In the genomic region with DNA sequence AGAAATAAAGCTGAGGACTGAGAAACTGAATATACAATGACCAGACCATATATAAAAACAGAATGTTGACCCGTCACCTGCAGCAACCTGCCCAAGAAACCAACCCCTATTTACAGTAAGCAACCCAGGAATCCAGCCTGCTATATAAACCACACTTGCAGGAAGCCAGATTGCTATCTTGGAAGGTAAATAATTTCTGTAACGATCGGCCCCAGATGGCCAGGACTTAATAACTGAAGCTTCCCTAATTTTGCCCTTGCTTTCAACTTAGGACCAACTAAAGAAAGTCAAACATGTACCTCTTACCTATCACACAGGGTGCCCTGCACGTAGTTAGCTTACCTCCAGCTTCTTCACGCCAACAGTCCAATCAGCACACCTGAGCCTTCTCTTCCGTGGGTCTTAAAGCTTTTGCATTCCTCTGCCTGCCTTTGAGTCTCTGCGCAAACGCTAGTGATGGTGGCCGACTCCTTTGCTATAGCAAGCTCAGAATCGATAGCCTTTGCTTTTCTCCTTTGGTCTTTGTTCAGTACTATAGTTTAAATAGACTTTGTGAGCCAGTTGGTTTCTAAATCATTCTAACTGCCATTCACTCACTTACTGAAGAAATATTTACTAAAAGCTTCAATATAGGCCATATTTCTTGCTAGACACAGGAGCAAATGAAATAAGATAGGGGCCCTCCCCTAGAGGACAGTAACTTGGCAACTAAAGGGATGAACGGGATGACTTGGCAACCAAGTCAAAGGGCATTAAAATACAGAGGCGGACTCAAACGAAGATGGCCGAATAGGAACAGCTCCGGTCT, we compare ENCODE assay signal across 12 cellular contexts. TPM values are rescaled to one million over a fixed set of nuclear protein-coding genes. Genes with fewer than 3 reads are reported as not detected.
DNase-seq lines count a peak whose midpoint lies in the region; ATAC-seq, FAIRE-seq and TF ChIP-seq lines count a peak whose summit lies in the region.
"Had no signal": no experiment of that assay in that cellular context is flagged by ENCODE, and none has a peak within 500 bp of the region (broad histone marks: within the 10 kb centered on the region; RNA-seq: fewer than 3 reads in every experiment).

No MANE protein-coding gene starts in this region.

- no peak for TF ChIP-seq CTCF in LNCaP clone FGC (IDR thresholded peaks at IDR 0.05; ENCODE audit: control insufficient read depth, extremely low read depth, insufficient read depth)
- no peak for TF ChIP-seq CTCF in nephron progenitor cell (IDR thresholded peaks at IDR 0.05)
- no peak for TF ChIP-seq CTCF in kidney (IDR thresholded peaks at IDR 0.05; ENCODE audit: borderline replicate concordance, extremely low read depth, insufficient read depth)

- H3K9ac ChIP-seq in kidney (ENCODE audit: low read length in 2 of 2) = no peak overlapping the region

- peaks cover 25% of the 10 kb centered on the region for H3K9me3 Mint-ChIP-seq in nephron progenitor cell

- DNase-seq in NCI-H2171 treated with DMSO at 0.1 percent for 48 hours (lab: John Stamatoyannopoulos, UW) (peak; percentile 60), NCI-H2171 (lab: John Stamatoyannopoulos, UW) (no peak), LNCaP clone FGC (ENCODE audit: low read depth) (peak; percentile 84), epithelial cell of prostate (ENCODE audit: low read depth, low spot score) (peak; percentile 20), nephron progenitor cell (no peak), kidney (no peak)
- DNase-seq in activated CD8-positive, alpha-beta memory T cell treated with anti-CD3 and anti-CD28 coated beads for 24 hours = no peak
- DNase-seq: kidney glomerular epithelial cell, NCI-H510A treated with DMSO at 0.1 percent for 48 hours, psoas muscle, tibial artery had no signal

- H3K36me3 Mint-ChIP-seq in nephron progenitor cell (ENCODE audit: low read depth) = peaks cover 68% of the 10 kb centered on the region

- peaks cover 22% of the 10 kb centered on the region for H3K4me1 Mint-ChIP-seq in nephron progenitor cell

- FAIRE-seq in kidney (lab: Jason Lieb, UNC) = no peak

- intact Hi-C loops in kidney (cut with DNase I) = no loop called here

- peaks cover 0 to 4% of the 10 kb centered on the region in 2 donors for H3K4me1 ChIP-seq in kidney (ENCODE audit: control insufficient read depth in 1 of 2, insufficient read depth in 1 of 2, low read depth in 1 of 2, low read length in 2 of 2)
- H3K4me1 ChIP-seq: psoas muscle, tibial artery had no signal

- H3K27me3 Mint-ChIP-seq in nephron progenitor cell (ENCODE audit: low read depth, poor library complexity) = no peaks in the 10 kb centered on the region

- H3K9me3 ChIP-seq in kidney (ENCODE audit: control insufficient read depth in 1 of 2, low read length in 2 of 2) = no peaks in the 10 kb centered on the region
- H3K9me3 ChIP-seq: psoas muscle, tibial artery had no signal

- ATAC-seq in HG02610 (IDR thresholded peaks at IDR 0.05; ENCODE audit: unreplicated experiment) = no peak
- ATAC-seq: psoas muscle had no signal

- peak overlapping the region; percentile 76 for H3K4me3 Mint-ChIP-seq in nephron progenitor cell

- H3K36me3 ChIP-seq in kidney (ENCODE audit: control insufficient read depth in 1 of 2, insufficient read depth in 2 of 2, low read length in 2 of 2) = no peaks in the 10 kb centered on the region

- peak overlapping the region; percentile 58 for H3K27ac Mint-ChIP-seq in nephron progenitor cell

- peak overlapping the region; percentile 88 for H3K27ac ChIP-seq in epithelial cell of prostate
- peak overlapping the region in 1 of 2 donors; percentile 28 for H3K27ac ChIP-seq in kidney (ENCODE audit: low read depth in 2 of 2, low read length in 2 of 2)
- H3K27ac ChIP-seq: psoas muscle, tibial artery had no signal

- H3K4me3 ChIP-seq in LNCaP clone FGC (ENCODE audit: low read depth, low read length) (no peak overlapping the region), kidney (ENCODE audit: low read length in 2 of 2) (no peak overlapping the region)
- H3K4me3 ChIP-seq: psoas muscle, tibial artery had no signal

RNA-seq across cellular contexts. Expression of gene MPHOSPH6, which starts 31.3 kb away (rescaled TPM):
- total RNA-seq in kidney = 22.7 TPM
- polyA plus RNA-seq in kidney (ENCODE audit: insufficient read depth, low read depth, low replicate concordance) = 28.2 TPM

Comparison
In these comparisons a context has a peak if more than half of its experiments do, and no peak if none do; other contexts are left out.
1. DNase-seq: peak in NCI-H2171 treated with DMSO at 0.1 percent for 48 hours (single experiment), LNCaP clone FGC (single experiment) and epithelial cell of prostate (single experiment); none in NCI-H2171 (single experiment), nephron progenitor cell (single experiment), activated CD8-positive, alpha-beta memory T cell treated with anti-CD3 and anti-CD28 coated beads for 24 hours (single experiment) and kidney (single experiment).